8 cellular contexts compared by ENCODE assay signal in genomic region chr12:56118688-56119045, GRCh38. TPM values are rescaled to one million over a fixed set of nuclear protein-coding genes. Genes with fewer than 3 reads are reported as not detected.
DNase-seq lines count a peak whose midpoint lies in the region; ATAC-seq and TF ChIP-seq lines count a peak whose summit lies in the region.

No MANE protein-coding gene starts in this region.

- H3K36me3 ChIP-seq in HEK293 (ENCODE audit: control insufficient read depth in 2 of 2, insufficient read depth in 1 of 2, low read length in 2 of 2) (peaks cover 0 to 54% of the 10 kb centered on the region in 2 experiments; a peak in 1 of 3 replicates), transverse colon (no peaks in the 10 kb centered on the region)

- peaks cover 44% of the 10 kb centered on the region for H3K36me3 Mint-ChIP-seq in CD4-positive, alpha-beta T cell (ENCODE audit: low read depth)
- peaks cover 72% of the 10 kb centered on the region for H3K36me3 Mint-ChIP-seq in activated T-helper 17 cell treated with anti-CD3 and anti-CD28 coated beads, Interleukin-2, amount 50 U/mL, for 72 hours (ENCODE audit: low read depth)

- no peak for TF ChIP-seq EP300 in transverse colon (IDR thresholded peaks at IDR 0.05; ENCODE audit: low read depth)

- 0 to 3% methylated on average over 4 to 10 of the region's 10 CpGs for WGBS in transverse colon (ENCODE audit: low coverage in 1 of 2), 2 donors

- no peaks in the 10 kb centered on the region for H3K9me3 Mint-ChIP-seq in CD4-positive, alpha-beta T cell
- H3K9me3 Mint-ChIP-seq in activated T-helper 17 cell treated with anti-CD3 and anti-CD28 coated beads, Interleukin-2, amount 50 U/mL, for 72 hours: no peaks in the 10 kb centered on the region

- no peak for ATAC-seq in CD4-positive, alpha-beta T cell (ENCODE audit: poor library complexity)
- ATAC-seq in activated T-helper 17 cell treated with anti-CD3 and anti-CD28 coated beads, Interleukin-2, amount 50 U/mL, for 72 hours (replicated peaks): peak; percentile 1
- no peak for ATAC-seq in GM19324 (IDR thresholded peaks at IDR 0.05; ENCODE audit: low FRiP score, unreplicated experiment)

- TF ChIP-seq CTCF in CD4-positive, alpha-beta T cell (IDR thresholded peaks at IDR 0.05): no peak
- TF ChIP-seq CTCF in HEK293 (tag by site-specific recombination; IDR thresholded peaks at IDR 0.05) (no peak), transverse colon (IDR thresholded peaks at IDR 0.05) (no peak)

- in situ Hi-C loops in transverse colon (cut with MboI; ENCODE audit: low pct_ligation_motif_present in 1 of 4, low pct_unique_long_range_greater_than_20kb in 1 of 4, low sequenced_read_pairs in 3 of 4): loop anchor here in 2 of 4 donors (10.0 kb wide), 2 partner anchors 74 to 394 kb away; partner anchors contain the start of genes CD63 (in 1 of the 2), RDH5 (in 1 of the 2) and RPS26 (in 1 of the 2)

- H3K9me3 ChIP-seq in CD4-positive, alpha-beta T cell (ENCODE audit: control insufficient read depth, low read length): no peaks in the 10 kb centered on the region
- H3K9me3 ChIP-seq in HEK293 (ENCODE audit: control insufficient read depth, insufficient read depth, low read depth, low read length): no peaks in the 10 kb centered on the region
- H3K9me3 ChIP-seq in transverse colon: no peaks in the 10 kb centered on the region

- peak overlapping the region; percentile 97 for H3K4me3 Mint-ChIP-seq in CD4-positive, alpha-beta T cell
- peak overlapping the region; percentile 97 for H3K4me3 Mint-ChIP-seq in activated T-helper 17 cell treated with anti-CD3 and anti-CD28 coated beads, Interleukin-2, amount 50 U/mL, for 72 hours

- POLR2A ChIA-PET in CD4-positive, alpha-beta T cell (lab: Charles Lee): interaction anchor here (0.6 to 6.1 kb wide), 38 partner anchors 10 to 1402 kb away, joined by 3 to 233 read pairs (median 8); partner anchors contain the start of genes ANKRD52, CD63, CNPY2 and COQ10A
- POLR2A ChIA-PET in HEK293 (lab: Yijun Ruan, JAX): interaction anchor here (0.6 to 6.1 kb wide), 25 partner anchors 9 to 241 kb away, joined by 3 to 165 read pairs (median 7); partner anchors contain the start of genes ANKRD52, CNPY2, COQ10A and CS

- no peaks in the 10 kb centered on the region for H3K27me3 Mint-ChIP-seq in CD4-positive, alpha-beta T cell
- no peaks in the 10 kb centered on the region for H3K27me3 Mint-ChIP-seq in activated T-helper 17 cell treated with anti-CD3 and anti-CD28 coated beads, Interleukin-2, amount 50 U/mL, for 72 hours

- no peak for DNase-seq in CD4-positive, alpha-beta T cell
- no peak for DNase-seq in transverse colon
- no peak for DNase-seq in NCI-H524 treated with DMSO at 0.1 percent for 48 hours (lab: John Stamatoyannopoulos, UW)
- DNase-seq in mesenteric fat pad (ENCODE audit: low spot score): no peak

- peaks cover 34% of the 10 kb centered on the region for H3K4me1 Mint-ChIP-seq in CD4-positive, alpha-beta T cell (ENCODE audit: low read depth)
- peaks cover 17% of the 10 kb centered on the region for H3K4me1 Mint-ChIP-seq in activated T-helper 17 cell treated with anti-CD3 and anti-CD28 coated beads, Interleukin-2, amount 50 U/mL, for 72 hours

- H3K4me3 ChIP-seq in HEK293 (ENCODE audit: low read depth, low read length) (peak overlapping the region; percentile 78), transverse colon (peak overlapping the region; percentile 54 to 89 (median 70))

- no peak for TF ChIP-seq POLR2A in transverse colon (IDR thresholded peaks at IDR 0.05)

- peak overlapping the region; percentile 94 for H3K27ac Mint-ChIP-seq in CD4-positive, alpha-beta T cell
- peak overlapping the region; percentile 100 for H3K27ac Mint-ChIP-seq in activated T-helper 17 cell treated with anti-CD3 and anti-CD28 coated beads, Interleukin-2, amount 50 U/mL, for 72 hours

- no peaks in the 10 kb centered on the region for H3K27me3 ChIP-seq in CD4-positive, alpha-beta T cell (ENCODE audit: control insufficient read depth, insufficient read depth, low read length)
- H3K27me3 ChIP-seq in layer of hippocampus (ENCODE audit: control insufficient read depth, insufficient read depth, low read length): no peaks in the 10 kb centered on the region
- H3K27me3 ChIP-seq in transverse colon: no peaks in the 10 kb centered on the region

- H3K4me1 ChIP-seq in HEK293 (ENCODE audit: control insufficient read depth, insufficient read depth, low read length) (peaks cover 5% of the 10 kb centered on the region), transverse colon (peaks cover 8 to 29% (median 20%) of the 10 kb centered on the region in 4 donors)

- CTCF ChIA-PET in CD4-positive, alpha-beta T cell (lab: Charles Lee): interaction anchor here (0.6 to 5.0 kb wide), 21 partner anchors 8 to 351 kb away, joined by 3 to 76 read pairs (median 5); partner anchors contain the start of genes ANKRD52, CNPY2, CS and ESYT1
- CTCF ChIA-PET in HEK293 (lab: Yijun Ruan, JAX): interaction anchor here (0.5 to 5.0 kb wide), 26 partner anchors 10 to 1111 kb away, joined by 3 to 86 read pairs (median 4); partner anchors contain the start of genes ERBB3, ESYT1, PA2G4 and RNF41

- H3K27ac ChIP-seq in CD4-positive, alpha-beta T cell (ENCODE audit: low read depth, low read length): peak overlapping the region; percentile 75
- H3K27ac ChIP-seq in HEK293 (ENCODE audit: extremely low read depth, low read depth, low read length): peak overlapping the region; percentile 42; the same call in 1 of the 2 replicates
- peak overlapping the region; percentile 95 for H3K27ac ChIP-seq in layer of hippocampus (ENCODE audit: low read depth, low read length)
- peak overlapping the region; percentile 91 to 99 (median 96) for H3K27ac ChIP-seq in transverse colon

- intact Hi-C loops in CD4-positive, alpha-beta T cell (cut with DNase I, micrococcal nuclease): loop anchor here (1.0 to 10.0 kb wide), 12 partner anchors 34 to 476 kb away; partner anchors contain the start of genes ANKRD52 (in 2 of the 2), NABP2 (in 2 of the 2), PYM1 (in 2 of the 2) and MYL6B (in 1 of the 2)
- intact Hi-C loops in transverse colon (cut with DNase I; ENCODE audit: low total_unique reads): loop anchor here (2.0 kb wide), 1 partner anchor 70 kb away; the partner anchor contains the start of gene SMARCC2

TF ChIP-seq in HEK293, 187 proteins besides CTCF, POLR2A, EP300 and RAD21:
- TF ChIP-seq, protein P1, sequence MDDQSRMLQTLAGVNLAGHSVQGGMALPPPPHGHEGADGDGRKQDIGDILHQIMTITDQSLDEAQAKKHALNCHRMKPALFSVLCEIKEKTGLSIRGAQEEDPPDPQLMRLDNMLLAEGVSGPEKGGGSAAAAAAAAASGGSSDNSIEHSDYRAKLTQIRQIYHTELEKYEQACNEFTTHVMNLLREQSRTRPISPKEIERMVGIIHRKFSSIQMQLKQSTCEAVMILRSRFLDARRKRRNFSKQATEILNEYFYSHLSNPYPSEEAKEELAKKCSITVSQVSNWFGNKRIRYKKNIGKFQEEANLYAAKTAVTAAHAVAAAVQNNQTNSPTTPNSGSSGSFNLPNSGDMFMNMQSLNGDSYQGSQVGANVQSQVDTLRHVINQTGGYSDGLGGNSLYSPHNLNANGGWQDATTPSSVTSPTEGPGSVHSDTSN (CRISPR knock-in tag; IDR thresholded peaks at IDR 0.05): peak; percentile 33; the same call in 1 of the 2 replicates
- TF ChIP-seq ZNF548 (tag by site-specific recombination; IDR thresholded peaks at IDR 0.05): no peak
- TF ChIP-seq ELK4 (IDR thresholded peaks at IDR 0.05; ENCODE audit: borderline replicate concordance, low read depth, low read length): no peak; the same call in 1 of the 2 replicates

RNA-seq across cellular contexts. Expression of gene ZC3H10, which starts 0.6 kb away (rescaled TPM):
- total RNA-seq in CD4-positive, alpha-beta T cell: 1 to 10 TPM; 6.3 to 8.9 TPM
- 1 to 10 TPM; 7.8 to 8.0 TPM for total RNA-seq in activated T-helper 17 cell treated with anti-CD3 and anti-CD28 coated beads, Interleukin-2, amount 50 U/mL, for 72 hours
- total RNA-seq in transverse colon (10 to 100 TPM in 1 of 4 donors, 1 to 10 TPM in 3; 3.7 to 10.1 (median 4.5) TPM), mesenteric fat pad (7.9 TPM)

RNA-seq across cellular contexts. Expression of gene RPL41, which starts 2.2 kb away (rescaled TPM):
- total RNA-seq in CD4-positive, alpha-beta T cell: 1,000 to 10,000 TPM; 5,865 to 5,989 TPM
- total RNA-seq in activated T-helper 17 cell treated with anti-CD3 and anti-CD28 coated beads, Interleukin-2, amount 50 U/mL, for 72 hours: 1,000 to 10,000 TPM; 4,564 to 4,582 TPM
- total RNA-seq in transverse colon (1,000 to 10,000 TPM in 2 of 4 donors, 100 to 1,000 TPM in 2; 841 to 2,950 (median 1,684) TPM), mesenteric fat pad (2,287 TPM)

RNA-seq across cellular contexts. Expression of gene ESYT1, which starts 9.4 kb away (rescaled TPM):
- 10 to 100 TPM; 88.5 to 90.3 TPM for total RNA-seq in CD4-positive, alpha-beta T cell
- total RNA-seq in activated T-helper 17 cell treated with anti-CD3 and anti-CD28 coated beads, Interleukin-2, amount 50 U/mL, for 72 hours: 100 to 1,000 TPM; 234 to 236 TPM
- total RNA-seq in transverse colon (100 to 1,000 TPM in 2 of 4 donors, 10 to 100 TPM in 2; 94.2 to 133 (median 97.9) TPM), mesenteric fat pad (435 TPM)

RNA-seq across cellular contexts. Expression of gene PA2G4, which starts 14.3 kb away (rescaled TPM):
- total RNA-seq in CD4-positive, alpha-beta T cell: 10 to 100 TPM; 51.0 to 61.0 TPM
- total RNA-seq in activated T-helper 17 cell treated with anti-CD3 and anti-CD28 coated beads, Interleukin-2, amount 50 U/mL, for 72 hours: 100 to 1,000 TPM; 213 to 427 TPM
- total RNA-seq in transverse colon: 10 to 100 TPM; 22.1 to 63.0 (median 44.8) TPM
- total RNA-seq in mesenteric fat pad: 99.5 TPM

RNA-seq across cellular contexts. Expression of gene MYL6B, which starts 33.7 kb away (rescaled TPM):
- 1 to 10 TPM; 6.2 to 6.4 TPM for total RNA-seq in CD4-positive, alpha-beta T cell
- 100 to 1,000 TPM in 1 of 2 donors, 10 to 100 TPM in 1; 96.9 to 114 TPM for total RNA-seq in activated T-helper 17 cell treated with anti-CD3 and anti-CD28 coated beads, Interleukin-2, amount 50 U/mL, for 72 hours
- 10 to 100 TPM in 3 of 4 donors, not detected in 1; 26.4 to 30.0 (median 26.7) TPM for total RNA-seq in transverse colon
- total RNA-seq in mesenteric fat pad: 41.3 TPM

Comparison
In these comparisons a context has a peak if more than half of its experiments do, and no peak if none do; other contexts are left out.
1. H3K27ac ChIP-seq: peak in every context shown above with its lines; median percentile 96 in transverse colon; 95 in layer of hippocampus; 75 in CD4-positive, alpha-beta T cell; 42 in HEK293.